Comparison of ENCODE assay signal across 16 cellular contexts in genomic region chr1:155759966-155760630, GRCh38.
"Had no signal": no experiment of that assay in that cellular context is flagged by ENCODE, and none has a peak within 500 bp of the region (broad histone marks: within the 10 kb centered on the region; RNA-seq: fewer than 3 reads in every experiment).

No MANE protein-coding gene starts in this region.

- H3K27ac ChIP-seq: prostate gland, sigmoid colon, upper lobe of left lung had no signal

- H3K4me3 ChIP-seq: prostate gland, sigmoid colon, upper lobe of left lung had no signal

- H3K9me3 ChIP-seq: prostate gland, sigmoid colon, upper lobe of left lung had no signal

- ATAC-seq: activated naive CD4-positive, alpha-beta T cell treated with anti-CD3 and anti-CD28 coated beads, Interleukin-2, amount 50 U/mL, for 72 hours; left lobe of liver; natural killer cell treated with Interleukin-12 subunit alpha and Interleukin-12 subunit beta and Interleukin-15 and Interleukin-18, amount 100 ng/mL, for 72 hours had no signal

- H3K27me3 ChIP-seq: sigmoid colon, upper lobe of left lung had no signal

- H3K27ac Mint-ChIP-seq: T-helper 2 cell treated with Interferon-gamma antibody and Interleukin-4, amounts not matched to agents 5 μg/mL and 100 μg/mL, for 36 hours had no signal

- H3K27me3 Mint-ChIP-seq: natural killer cell treated with Interleukin-12 subunit alpha and Interleukin-12 subunit beta and Interleukin-15 and Interleukin-18, amount 100 ng/mL, for 72 hours had no signal

- H3K4me1 ChIP-seq: prostate gland, sigmoid colon had no signal

- DNase-seq: activated CD4-positive, alpha-beta T cell treated with anti-CD3 and anti-CD28 coated beads, Interleukin-2, amount 50 U/mL, for 1 hour; activated effector memory CD4-positive, alpha-beta T cell treated with Interleukin-2 at 50 U/mL for 16 hours; anterior cingulate cortex; central memory CD4-positive, alpha-beta T cell; cortex of kidney; effector CD8-positive, alpha-beta T cell; hippocampal formation; sigmoid colon; stimulated activated CD4-positive, alpha-beta T cell treated with anti-CD3 and anti-CD28 coated beads, Interleukin-2, amount 100 ng/mL, for 24 hours; stimulated activated naive CD4-positive, alpha-beta T cell; upper lobe of left lung had no signal

- H3K9me3 Mint-ChIP-seq: activated naive CD4-positive, alpha-beta T cell treated with anti-CD3 and anti-CD28 coated beads, Interleukin-2, amount 50 U/mL, for 72 hours; natural killer cell treated with Interleukin-12 subunit alpha and Interleukin-12 subunit beta and Interleukin-15 and Interleukin-18, amount 100 ng/mL, for 72 hours; T-helper 2 cell treated with Interferon-gamma antibody and Interleukin-4, amounts not matched to agents 5 μg/mL and 100 μg/mL, for 36 hours had no signal

- H3K4me3 Mint-ChIP-seq: natural killer cell treated with Interleukin-12 subunit alpha and Interleukin-12 subunit beta and Interleukin-15 and Interleukin-18, amount 100 ng/mL, for 72 hours; T-helper 2 cell treated with Interferon-gamma antibody and Interleukin-4, amounts not matched to agents 5 μg/mL and 100 μg/mL, for 36 hours had no signal
